ENCODE assay signal across 15 cellular contexts in genomic region chr12:107748472-107748871, GRCh38. TPM values are rescaled to one million over a fixed set of nuclear protein-coding genes. Genes with fewer than 3 reads are reported as not detected.
A peak's percentile ranks its signal among the peaks of the same experiment; 100 is the strongest.
DNase-seq lines count a peak whose midpoint lies in the region; ATAC-seq, FAIRE-seq and TF ChIP-seq lines count a peak whose summit lies in the region.
"Had no signal": no experiment of that assay in that cellular context is flagged by ENCODE, and none has a peak within 500 bp of the region (broad histone marks: within the 10 kb centered on the region; RNA-seq: fewer than 3 reads in every experiment).

No MANE protein-coding gene starts in this region.

- H3K9ac ChIP-seq in HepG2 (ENCODE audit: insufficient read depth, low read depth, low read length): no peak overlapping the region

- H3K27me3 ChIP-seq in ACC112 (ENCODE audit: insufficient read depth, low read length) (no peaks in the 10 kb centered on the region), HepG2 (ENCODE audit: control insufficient read depth in 1 of 2, insufficient read depth in 2 of 2, low read length in 2 of 2) (no peaks in the 10 kb centered on the region)
- H3K27me3 ChIP-seq: BE2C, body of pancreas, SJCRH30 had no signal

- H4K20me1 ChIP-seq in HepG2 (ENCODE audit: insufficient read depth, low read length): no peaks in the 10 kb centered on the region

- ATAC-seq in HepG2: no peak
- ATAC-seq: body of pancreas had no signal

- DNase-seq in fibroblast of villous mesenchyme (ENCODE audit: low read depth): peak; percentile 73
- no peak for DNase-seq in coronary artery (ENCODE audit: low spot score)
- DNase-seq in HepG2 (ENCODE audit: low spot score): no peak
- DNase-seq in hippocampal formation (lab: John Stamatoyannopoulos, UW): no peak
- DNase-seq in KG1 (lab: John Stamatoyannopoulos, UW): no peak
- DNase-seq: BE2C, body of pancreas, left cardiac atrium, NCI-H524 treated with DMSO at 0.1 percent for 48 hours, SJCRH30 had no signal

- POLR2A ChIA-PET in HEK293 (lab: Yijun Ruan, JAX): no interaction called here
- POLR2A ChIA-PET in HepG2 (lab: Yijun Ruan, JAX): no interaction called here

- H2AFZ ChIP-seq in ACC112 (ENCODE audit: low read length, unreplicated experiment): peak overlapping the region; percentile 12
- no peak overlapping the region for H2AFZ ChIP-seq in HepG2 (ENCODE audit: low read length)

- H3K4me1 ChIP-seq in ACC112 (ENCODE audit: control insufficient read depth, insufficient read depth, low read length, unreplicated experiment) (peaks cover 41% of the 10 kb centered on the region), HEK293 (ENCODE audit: control insufficient read depth, insufficient read depth, low read length) (no peaks in the 10 kb centered on the region), HepG2 (ENCODE audit: insufficient read depth, low read length) (no peaks in the 10 kb centered on the region)
- H3K4me1 ChIP-seq: BE2C, body of pancreas, SJCRH30 had no signal

- TF ChIP-seq POLR2A in HepG2 (IDR thresholded peaks at IDR 0.05; ENCODE audit: insufficient read depth in 1 of 2, low read depth in 2 of 2, low read length in 2 of 2): no peak

- no peaks in the 10 kb centered on the region for H3K9me3 ChIP-seq in HEK293 (ENCODE audit: control insufficient read depth, insufficient read depth, low read depth, low read length)
- H3K9me3 ChIP-seq in HepG2 (ENCODE audit: low read length): no peaks in the 10 kb centered on the region
- H3K9me3 ChIP-seq: BE2C, body of pancreas, SJCRH30 had no signal

- TF ChIP-seq CTCF in HEK293 (tag by site-specific recombination; IDR thresholded peaks at IDR 0.05): no peak
- TF ChIP-seq CTCF in WI38 (IDR thresholded peaks at IDR 0.05; ENCODE audit: low read depth, low read length): no peak
- TF ChIP-seq CTCF in fibroblast of villous mesenchyme (IDR thresholded peaks at IDR 0.05; ENCODE audit: insufficient read depth, low read depth, low read length): no peak
- TF ChIP-seq CTCF in coronary artery (IDR thresholded peaks at IDR 0.05): no peak
- no peak for TF ChIP-seq CTCF in HepG2 (CRISPR knock-in tag; IDR thresholded peaks at IDR 0.05)

- TF ChIP-seq RAD21 in HepG2 (CRISPR knock-in tag; IDR thresholded peaks at IDR 0.05): no peak

- intact Hi-C loops in HepG2 (cut with micrococcal nuclease; ENCODE audit: unreplicated experiment): no loop called here

- H3K36me3 ChIP-seq in ACC112 (ENCODE audit: insufficient read depth, low read length) (peaks cover 32% of the 10 kb centered on the region), HEK293 (ENCODE audit: control insufficient read depth in 2 of 2, insufficient read depth in 1 of 2, low read length in 2 of 2) (peaks cover 91 to 97% of the 10 kb centered on the region in 2 experiments), HepG2 (replicated peaks in 1 of 2; ENCODE audit: control insufficient read depth in 1 of 2, insufficient read depth in 2 of 2, low read length in 2 of 2) (peaks cover 17 to 62% of the 10 kb centered on the region in 2 experiments; a peak in 4 of 5 replicates)

- TF ChIP-seq EP300 in HepG2 (IDR thresholded peaks at IDR 0.05; ENCODE audit: low read depth in 2 of 2, low read length in 2 of 2) (no peak), HepG2 (CRISPR knock-in tag; IDR thresholded peaks at IDR 0.05; ENCODE audit: borderline replicate concordance) (no peak)

- no TSS peak for BruUV-seq in HepG2 (replicated peaks; lab: Mats Ljungman, UMichigan)

- H3K79me2 ChIP-seq in ACC112 (ENCODE audit: control insufficient read depth, insufficient read depth, low read length, unreplicated experiment) (peaks cover 28% of the 10 kb centered on the region), HepG2 (ENCODE audit: insufficient read depth, low read length) (no peaks in the 10 kb centered on the region)

- H3K4me3 ChIP-seq in ACC112 (ENCODE audit: low read depth, low read length): peak overlapping the region; percentile 69
- H3K4me3 ChIP-seq in HEK293 (ENCODE audit: low read depth, low read length): no peak overlapping the region
- peak overlapping the region; percentile 39 for H3K4me3 ChIP-seq in WI38 (ENCODE audit: low read depth, low read length)
- peak overlapping the region; percentile 2 for H3K4me3 ChIP-seq in fibroblast of villous mesenchyme (ENCODE audit: low read depth, low read length)
- no peak overlapping the region for H3K4me3 ChIP-seq in coronary artery
- H3K4me3 ChIP-seq in HepG2 (replicated peaks in 1 of 3; ENCODE audit: insufficient read depth in 1 of 3, low read depth in 2 of 3, low read length in 3 of 3): no peak overlapping the region
- H3K4me3 ChIP-seq: body of pancreas, SJCRH30 had no signal

- in situ Hi-C loops in HepG2 (cut with HindIII; ENCODE audit: extremely low pct_ligation_motif_present, low pct_unique_long_range_greater_than_20kb): no loop called here

- no peak overlapping the region for H3K4me2 ChIP-seq in HepG2 (ENCODE audit: low read depth, low read length)

- 95% methylated on average over 6 of the region's 6 CpGs for WGBS in HepG2 (ENCODE audit: low lambda C conversion rate)

- H3K27ac ChIP-seq in ACC112 (ENCODE audit: low read depth, low read length) (peak overlapping the region; percentile 90), HEK293 (ENCODE audit: extremely low read depth, low read depth, low read length) (no peak overlapping the region), coronary artery (no peak overlapping the region), HepG2 (ENCODE audit: extremely low read length, insufficient read depth, low read length) (no peak overlapping the region)
- H3K27ac ChIP-seq: body of pancreas, SJCRH30 had no signal

- CTCF ChIA-PET in HEK293 (lab: Yijun Ruan, JAX) (interaction anchor here (0.7 kb wide), 1 partner anchor 76 kb away, joined by 3 read pairs; no protein-coding TSS in a partner anchor), HepG2 (lab: Yijun Ruan, JAX; ENCODE audit: low intra/inter-chr PET ratio, low total read pairs) (no interaction called here)

- no peak for FAIRE-seq in HepG2 (lab: Jason Lieb, UNC)

TF ChIP-seq in HepG2, 621 proteins besides CTCF, POLR2A, EP300 and RAD21 (continues in another document):
- TF ChIP-seq ZNF256 (CRISPR knock-in tag; conservative IDR thresholded peaks at IDR 0.05) (no peak), ZNF703 (CRISPR knock-in tag; IDR thresholded peaks at IDR 0.05; ENCODE audit: borderline replicate concordance) (no peak), ZNF296 (CRISPR knock-in tag; conservative IDR thresholded peaks at IDR 0.05) (no peak)

RNA-seq across cellular contexts. Expression of gene PRDM4, which starts 12.5 kb away (rescaled TPM):
- 28.9 and 31.6 TPM in 2 replicates for total RNA-seq in fibroblast of villous mesenchyme
- total RNA-seq in HepG2 (2016; rRNA removed; fragmentation: Illumina TruSeq; extraction: Trizol): 15.3 and 16.1 TPM in 2 replicates
- total RNA-seq in HepG2 (2016; cell fraction: cytosol; rRNA removed; fragmentation: Illumina TruSeq; extraction: Trizol; ENCODE audit: low read depth): 3.5 and 3.6 TPM in 2 replicates
- total RNA-seq in HepG2 (2016; cell fraction: insoluble cytoplasmic fraction; rRNA removed; fragmentation: Illumina TruSeq; extraction: Trizol): 14.5 and 15.3 TPM in 2 replicates
- total RNA-seq in HepG2 (2016; cell fraction: membrane; rRNA removed; fragmentation: Illumina TruSeq; extraction: Trizol): 12.2 and 12.9 TPM in 2 replicates
- total RNA-seq in HepG2 (2016; cell fraction: nucleus; rRNA removed; fragmentation: Illumina TruSeq; extraction: Trizol): 16.8 and 17.6 TPM in 2 replicates
- 9.7 and 9.9 TPM in 2 replicates for polyA plus RNA-seq in HepG2 (2011; rRNA removed)
- 6.8 and 8.7 TPM in 2 replicates for polyA plus RNA-seq in HepG2 (2011; cell fraction: cytosol; rRNA removed)
- polyA plus RNA-seq in HepG2 (2011; cell fraction: nucleus; rRNA removed): 12.7 and 13.9 TPM in 2 replicates
- 8.5 and 10.2 TPM in 2 replicates for polyA plus RNA-seq in HepG2 (2012)
- polyA plus RNA-seq in HepG2 (2016; cell fraction: cytosol; fragmentation: Illumina TruSeq; extraction: Trizol; ENCODE audit: low read depth): 2.8 and 3.0 TPM in 2 replicates
- 15.3 and 17.1 TPM in 2 replicates for polyA plus RNA-seq in HepG2 (2016; cell fraction: insoluble cytoplasmic fraction; fragmentation: Illumina TruSeq; extraction: Trizol; ENCODE audit: low read depth)
- 9.1 and 10.5 TPM in 2 replicates for polyA plus RNA-seq in HepG2 (2016; cell fraction: membrane; fragmentation: Illumina TruSeq; extraction: Trizol; ENCODE audit: low read depth)
- 15.6 and 16.7 TPM in 2 replicates for polyA plus RNA-seq in HepG2 (2016; cell fraction: nucleus; fragmentation: Illumina TruSeq; extraction: Trizol; ENCODE audit: insufficient read depth, low read depth)
- polyA minus RNA-seq in HepG2 (2011; rRNA and poly(A)+ RNA removed; ENCODE audit: low replicate concordance): 16.3 and 28.1 TPM in 2 replicates
- polyA minus RNA-seq in HepG2 (2011; cell fraction: cytosol; rRNA and poly(A)+ RNA removed): 4.9 and 8.7 TPM in 2 replicates
- polyA minus RNA-seq in HepG2 (2011; cell fraction: nucleus; rRNA and poly(A)+ RNA removed): 21.2 and 24.7 TPM in 2 replicates

RNA-seq across cellular contexts. Expression of gene ASCL4, which starts 26.0 kb away (rescaled TPM):
- total RNA-seq in fibroblast of villous mesenchyme (not detected in 2 replicates), HepG2 (2016; rRNA removed; fragmentation: Illumina TruSeq; extraction: Trizol) (not detected in 2 replicates)
- not detected in 2 replicates for total RNA-seq in HepG2 (2016; cell fraction: cytosol; rRNA removed; fragmentation: Illumina TruSeq; extraction: Trizol; ENCODE audit: low read depth)
- total RNA-seq in HepG2 (2016; cell fraction: insoluble cytoplasmic fraction; rRNA removed; fragmentation: Illumina TruSeq; extraction: Trizol): not detected in 2 replicates
- total RNA-seq in HepG2 (2016; cell fraction: membrane; rRNA removed; fragmentation: Illumina TruSeq; extraction: Trizol): not detected in 2 replicates
- not detected in 2 replicates for total RNA-seq in HepG2 (2016; cell fraction: nucleus; rRNA removed; fragmentation: Illumina TruSeq; extraction: Trizol)
- polyA plus RNA-seq in HepG2 (2011; rRNA removed): not detected in 2 replicates
- polyA plus RNA-seq in HepG2 (2011; cell fraction: cytosol; rRNA removed): not detected in 2 replicates
- polyA plus RNA-seq in HepG2 (2011; cell fraction: nucleus; rRNA removed): not detected in 2 replicates
- not detected in 2 replicates for polyA plus RNA-seq in HepG2 (2012)
- not detected in 2 replicates for polyA plus RNA-seq in HepG2 (2016; cell fraction: cytosol; fragmentation: Illumina TruSeq; extraction: Trizol; ENCODE audit: low read depth)
- polyA plus RNA-seq in HepG2 (2016; cell fraction: insoluble cytoplasmic fraction; fragmentation: Illumina TruSeq; extraction: Trizol; ENCODE audit: low read depth): not detected in 2 replicates
- polyA plus RNA-seq in HepG2 (2016; cell fraction: membrane; fragmentation: Illumina TruSeq; extraction: Trizol; ENCODE audit: low read depth): not detected in 2 replicates
- polyA plus RNA-seq in HepG2 (2016; cell fraction: nucleus; fragmentation: Illumina TruSeq; extraction: Trizol; ENCODE audit: insufficient read depth, low read depth): not detected in 2 replicates
- polyA minus RNA-seq in HepG2 (2011; rRNA and poly(A)+ RNA removed; ENCODE audit: low replicate concordance): not detected in 2 replicates
- polyA minus RNA-seq in HepG2 (2011; cell fraction: cytosol; rRNA and poly(A)+ RNA removed): not detected in 2 replicates
- not detected in 2 replicates for polyA minus RNA-seq in HepG2 (2011; cell fraction: nucleus; rRNA and poly(A)+ RNA removed)
- total RNA-seq: body of pancreas, neural crest cell, SJCRH30, ureter had no signal

Comparison
In these comparisons a context has a peak if more than half of its experiments do, and no peak if none do; other contexts are left out.
1. H3K4me3 ChIP-seq: peak in ACC112 (single experiment), WI38 (single experiment) and fibroblast of villous mesenchyme (single experiment); none in HEK293 (single experiment), coronary artery (single experiment) and HepG2 (0 of 3).